ENCODE assay signal across 8 cellular contexts in genomic region chrX:107978707-107979307, GRCh38. TPM values are rescaled to one million over a fixed set of nuclear protein-coding genes. Genes with fewer than 3 reads are reported as not detected.
DNase-seq lines count a peak whose midpoint lies in the region; ATAC-seq and TF ChIP-seq lines count a peak whose summit lies in the region.

No MANE protein-coding gene starts in this region.

- H3K27me3 ChIP-seq in tibial nerve = peaks cover 0 to 3% of the 10 kb centered on the region in 2 donors

- no peak for TF ChIP-seq POLR2A in tibial nerve (IDR thresholded peaks at IDR 0.05)

- no peaks in the 10 kb centered on the region for H3K4me1 ChIP-seq in tibial nerve

- no peak overlapping the region for H3K27ac ChIP-seq in tibial nerve

- no peak overlapping the region for H3K4me3 Mint-ChIP-seq in activated CD4-positive, alpha-beta T cell treated with anti-CD3 and anti-CD28 coated beads, Interleukin-2, amount 10 ng/mL, durations not matched to agents 7 days and 5 days
- H3K4me3 Mint-ChIP-seq in activated CD4-positive, alpha-beta T cell treated with anti-CD3 and anti-CD28 coated beads for 36 hours = no peak overlapping the region
- H3K4me3 Mint-ChIP-seq in T-cell = no peak overlapping the region

- H3K36me3 ChIP-seq in tibial nerve = no peaks in the 10 kb centered on the region

- no peaks in the 10 kb centered on the region for H3K9me3 ChIP-seq in tibial nerve

- H3K4me3 ChIP-seq in fibroblast of pulmonary artery (replicated peaks; ENCODE audit: low read depth, low read length) (no peak overlapping the region), tibial nerve (no peak overlapping the region)

- ATAC-seq in activated CD4-positive, alpha-beta T cell treated with anti-CD3 and anti-CD28 coated beads for 36 hours = no peak
- ATAC-seq in T-cell (replicated peaks in 1 of 4) (no peak), HG02973 (IDR thresholded peaks at IDR 0.05; ENCODE audit: unreplicated experiment) (no peak), GM18858 (IDR thresholded peaks at IDR 0.05; ENCODE audit: unreplicated experiment) (no peak)

- intact Hi-C loops in activated CD4-positive, alpha-beta T cell treated with anti-CD3 and anti-CD28 coated beads for 36 hours (cut with DNase I, micrococcal nuclease) = loop anchor here in 1 of 2 experiments (2.0 kb wide), 1 partner anchor 94 kb away; no protein-coding TSS in a partner anchor

- no peak for TF ChIP-seq EP300 in tibial nerve (IDR thresholded peaks at IDR 0.05)

- CTCF ChIA-PET in activated CD4-positive, alpha-beta T cell treated with anti-CD3 and anti-CD28 coated beads, Interleukin-2, amount 10 ng/mL, durations not matched to agents 7 days and 5 days (lab: Charles Lee) = no interaction called here
- CTCF ChIA-PET in activated CD4-positive, alpha-beta T cell treated with anti-CD3 and anti-CD28 coated beads for 36 hours (lab: Charles Lee) = interaction anchor here (1.7 kb wide), 1 partner anchor 24 kb away, joined by 4 read pairs; no protein-coding TSS in a partner anchor
- CTCF ChIA-PET in T-cell (lab: Charles Lee) = interaction anchor here in 1 of 2 donors (1.0 to 1.2 kb wide), 2 partner anchors 81 to 92 kb away, joined by 3 to 5 read pairs; no protein-coding TSS in a partner anchor

- no peaks in the 10 kb centered on the region for H3K27me3 Mint-ChIP-seq in activated CD4-positive, alpha-beta T cell treated with anti-CD3 and anti-CD28 coated beads, Interleukin-2, amount 10 ng/mL, durations not matched to agents 7 days and 5 days
- H3K27me3 Mint-ChIP-seq in activated CD4-positive, alpha-beta T cell treated with anti-CD3 and anti-CD28 coated beads for 36 hours = peaks cover 2% of the 10 kb centered on the region
- H3K27me3 Mint-ChIP-seq in T-cell = peaks cover 2 to 15% of the 10 kb centered on the region in 2 donors

- peak; percentile 7 for DNase-seq in activated CD4-positive, alpha-beta T cell treated with anti-CD3 and anti-CD28 coated beads, Interleukin-2, amount 10 ng/mL, durations not matched to agents 7 days and 5 days
- no peak for DNase-seq in activated CD4-positive, alpha-beta T cell treated with anti-CD3 and anti-CD28 coated beads for 36 hours
- DNase-seq in OCI-M1 (lab: John Stamatoyannopoulos, UW) (peak; percentile 24), fibroblast of pulmonary artery (ENCODE audit: low read depth) (peak; percentile 55), tibial nerve (ENCODE audit: low spot score in 2 of 2) (no peak), T-cell (no peak)

- WGBS in tibial nerve, 2 donors = 10 to 39% methylated on average over 2 to 3 of the region's 3 CpGs

- H3K36me3 Mint-ChIP-seq in activated CD4-positive, alpha-beta T cell treated with anti-CD3 and anti-CD28 coated beads, Interleukin-2, amount 10 ng/mL, durations not matched to agents 7 days and 5 days (ENCODE audit: low read depth) = no peaks in the 10 kb centered on the region
- H3K36me3 Mint-ChIP-seq in activated CD4-positive, alpha-beta T cell treated with anti-CD3 and anti-CD28 coated beads for 36 hours (ENCODE audit: low read depth) = no peaks in the 10 kb centered on the region
- no peaks in the 10 kb centered on the region for H3K36me3 Mint-ChIP-seq in T-cell

- POLR2A ChIA-PET in activated CD4-positive, alpha-beta T cell treated with anti-CD3 and anti-CD28 coated beads, Interleukin-2, amount 10 ng/mL, durations not matched to agents 7 days and 5 days (lab: Charles Lee) = no interaction called here
- POLR2A ChIA-PET in activated CD4-positive, alpha-beta T cell treated with anti-CD3 and anti-CD28 coated beads for 36 hours (lab: Charles Lee) = no interaction called here
- POLR2A ChIA-PET in T-cell (lab: Charles Lee) = no interaction called here

- TF ChIP-seq CTCF in fibroblast of pulmonary artery (IDR thresholded peaks at IDR 0.05; ENCODE audit: low read length, missing control alignments) (peak; percentile 55), tibial nerve (IDR thresholded peaks at IDR 0.05) (peak; percentile 8 to 31 (median 23))

- no peaks in the 10 kb centered on the region for H3K9me3 Mint-ChIP-seq in activated CD4-positive, alpha-beta T cell treated with anti-CD3 and anti-CD28 coated beads, Interleukin-2, amount 10 ng/mL, durations not matched to agents 7 days and 5 days
- no peaks in the 10 kb centered on the region for H3K9me3 Mint-ChIP-seq in activated CD4-positive, alpha-beta T cell treated with anti-CD3 and anti-CD28 coated beads for 36 hours (ENCODE audit: low read depth)
- no peaks in the 10 kb centered on the region for H3K9me3 Mint-ChIP-seq in T-cell

- peaks cover 2% of the 10 kb centered on the region for H3K4me1 Mint-ChIP-seq in activated CD4-positive, alpha-beta T cell treated with anti-CD3 and anti-CD28 coated beads, Interleukin-2, amount 10 ng/mL, durations not matched to agents 7 days and 5 days
- peaks cover 8% of the 10 kb centered on the region for H3K4me1 Mint-ChIP-seq in activated CD4-positive, alpha-beta T cell treated with anti-CD3 and anti-CD28 coated beads for 36 hours
- H3K4me1 Mint-ChIP-seq in T-cell = peaks cover 0 to 8% (median 4%) of the 10 kb centered on the region in 3 donors

- H3K27ac Mint-ChIP-seq in activated CD4-positive, alpha-beta T cell treated with anti-CD3 and anti-CD28 coated beads, Interleukin-2, amount 10 ng/mL, durations not matched to agents 7 days and 5 days = no peak overlapping the region
- no peak overlapping the region for H3K27ac Mint-ChIP-seq in activated CD4-positive, alpha-beta T cell treated with anti-CD3 and anti-CD28 coated beads for 36 hours
- H3K27ac Mint-ChIP-seq in T-cell = no peak overlapping the region

RNA-seq across cellular contexts. Expression of gene TEX13B, which starts 3.4 kb away (rescaled TPM):
- not detected for total RNA-seq in activated CD4-positive, alpha-beta T cell treated with anti-CD3 and anti-CD28 coated beads, Interleukin-2, amount 10 ng/mL, durations not matched to agents 7 days and 5 days
- not detected for total RNA-seq in activated CD4-positive, alpha-beta T cell treated with anti-CD3 and anti-CD28 coated beads for 36 hours
- total RNA-seq in tibial nerve (not detected), T-cell (not detected)

Comparison
In these comparisons a context has a peak if more than half of its experiments do, and no peak if none do; other contexts are left out.
1. DNase-seq: peak in activated CD4-positive, alpha-beta T cell treated with anti-CD3 and anti-CD28 coated beads, Interleukin-2, amount 10 ng/mL, durations not matched to agents 7 days and 5 days (single experiment), OCI-M1 (single experiment) and fibroblast of pulmonary artery (single experiment); none in activated CD4-positive, alpha-beta T cell treated with anti-CD3 and anti-CD28 coated beads for 36 hours (single experiment), tibial nerve (0 of 2) and T-cell (0 of 34).